Comparison of ENCODE assay signal across 20 cellular contexts in the genomic region with DNA sequence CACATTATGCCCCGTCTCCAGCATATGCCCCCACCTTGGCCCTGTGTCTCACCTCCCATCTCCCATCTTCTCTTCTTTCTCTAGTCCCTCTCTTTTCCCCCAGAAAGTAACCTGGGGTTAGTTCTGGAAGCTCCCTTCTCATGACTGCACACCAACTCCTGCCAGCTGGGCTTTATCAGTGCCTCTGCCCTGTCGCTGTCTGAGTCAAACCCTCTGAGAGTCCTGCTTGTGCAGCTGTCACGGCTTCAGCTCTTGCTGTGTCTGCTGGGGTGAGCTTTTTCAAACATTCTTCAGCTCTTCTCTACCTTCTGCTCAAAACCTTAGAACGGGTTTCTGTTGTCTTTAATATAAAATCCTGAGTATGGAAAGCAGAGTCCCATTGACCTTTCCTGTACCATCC.
"Had no signal": no experiment of that assay in that cellular context is flagged by ENCODE, and none has a peak within 500 bp of the region (broad histone marks: within the 10 kb centered on the region; RNA-seq: fewer than 3 reads in every experiment).

No MANE protein-coding gene starts in this region.

- H3K4me3 ChIP-seq: K562 had no signal

- H3K4me3 Mint-ChIP-seq: IgD-negative memory B cell had no signal

- H3K9ac ChIP-seq: KMS-11, SK-N-SH had no signal

- ATAC-seq: K562, Panc1, PC-3 had no signal

- H3K4me2 ChIP-seq: KMS-11, SK-N-SH had no signal

- H3K36me3 Mint-ChIP-seq: IgD-negative memory B cell had no signal

- H3K4me1 Mint-ChIP-seq: IgD-negative memory B cell had no signal

- H3K9me2 ChIP-seq: SK-N-SH had no signal

- H3K27ac Mint-ChIP-seq: IgD-negative memory B cell had no signal

- H3K9me3 ChIP-seq: SK-N-SH had no signal

- H3K27ac ChIP-seq: HL-60, KMS-11, RWPE1 had no signal

- DNase-seq: Kasumi-1; MM.1S; NCI-H1092 treated with DMSO at 0.1 percent for 48 hours; NCI-H1436; NCI-H1930; NCI-H2081; NCI-H2107; NCI-H2227 treated with DMSO at 0.1 percent for 48 hours; NCI-H526 treated with DMSO at 0.1 percent for 48 hours; NCI-H774; NK-92 treated with Interleukin-12 subunit alpha and Interleukin-12 subunit beta, amount 100 ng/mL, for 24 hours; PC-3; SHP77; SK-N-SH had no signal
